Comparison of ENCODE assay signal across 9 cellular contexts in genomic region chr10:48804740-48805182, GRCh38.
DNase-seq lines count a peak whose midpoint lies in the region; ATAC-seq and TF ChIP-seq lines count a peak whose summit lies in the region.
"Had no signal": no experiment of that assay in that cellular context is flagged by ENCODE, and none has a peak within 500 bp of the region (broad histone marks: within the 10 kb centered on the region; RNA-seq: fewer than 3 reads in every experiment).

No MANE protein-coding gene starts in this region.

- DNase-seq in activated CD4-positive, alpha-beta T cell treated with anti-CD3 and anti-CD28 coated beads, Interleukin-2, amount 10 ng/mL, durations not matched to agents 24 days and 14 days = peak; percentile 78
- DNase-seq in activated CD4-positive, alpha-beta T cell treated with anti-CD3 and anti-CD28 coated beads, Interleukin-2, amount 50 U/mL, for 4 hours = no peak
- no peak for DNase-seq in activated T-helper 2 cell treated with anti-CD3 and anti-CD28 coated beads, Interferon-gamma antibody, Interleukin-2, Interleukin-4, amounts not matched to agents 10 μg/mL and 5 μg/mL and 100 μg/mL, durations not matched to agents 14 hours and 24 hours and 36 hours (ENCODE audit: low spot score)
- DNase-seq in sciatic nerve (ENCODE audit: low spot score) (no peak), gastrocnemius medialis (no peak), esophagus squamous epithelium (lab: John Stamatoyannopoulos, UW) (no peak)
- DNase-seq: activated CD8-positive, alpha-beta memory T cell treated with anti-CD3 and anti-CD28 coated beads for 24 hours had no signal

- TF ChIP-seq RAD21 in Ishikawa (IDR thresholded peaks at IDR 0.05; ENCODE audit: low read depth) = no peak

- H3K4me3 ChIP-seq in gastrocnemius medialis = no peak overlapping the region
- no peak overlapping the region for H3K4me3 ChIP-seq in esophagus squamous epithelium

- no peaks in the 10 kb centered on the region for H3K36me3 ChIP-seq in gastrocnemius medialis
- no peaks in the 10 kb centered on the region for H3K36me3 ChIP-seq in esophagus squamous epithelium

- WGBS in esophagus squamous epithelium, 2 donors = 9 to 69% methylated on average over 2 to 7 of the region's 7 CpGs

- H3K9me3 Mint-ChIP-seq in activated CD4-positive, alpha-beta T cell treated with anti-CD3 and anti-CD28 coated beads, Interleukin-2, amount 10 ng/mL, durations not matched to agents 24 days and 14 days = peaks cover 8% of the 10 kb centered on the region
- peaks cover 7% of the 10 kb centered on the region for H3K9me3 Mint-ChIP-seq in activated T-helper 2 cell treated with anti-CD3 and anti-CD28 coated beads, Interferon-gamma antibody, Interleukin-2, Interleukin-4, amounts not matched to agents 10 μg/mL and 5 μg/mL and 100 μg/mL, durations not matched to agents 14 hours and 24 hours and 36 hours

- TF ChIP-seq EP300 in Ishikawa (IDR thresholded peaks at IDR 0.05; ENCODE audit: borderline replicate concordance) = peak; percentile 55; the same call in 1 of the 2 replicates

- in situ Hi-C loops in gastrocnemius medialis (cut with MboI; ENCODE audit: low sequenced_read_pairs in 4 of 4) = no loop called here

- H3K27ac ChIP-seq in gastrocnemius medialis (no peak overlapping the region), esophagus squamous epithelium (peak overlapping the region in 2 of 4 donors; percentile 2 to 15)

- no peak for TF ChIP-seq POLR2A in gastrocnemius medialis (IDR thresholded peaks at IDR 0.05)
- TF ChIP-seq POLR2A in esophagus squamous epithelium (IDR thresholded peaks at IDR 0.05) = no peak

- no peaks in the 10 kb centered on the region for H3K27me3 Mint-ChIP-seq in activated CD4-positive, alpha-beta T cell treated with anti-CD3 and anti-CD28 coated beads, Interleukin-2, amount 10 ng/mL, durations not matched to agents 24 days and 14 days
- no peaks in the 10 kb centered on the region for H3K27me3 Mint-ChIP-seq in activated T-helper 2 cell treated with anti-CD3 and anti-CD28 coated beads, Interferon-gamma antibody, Interleukin-2, Interleukin-4, amounts not matched to agents 10 μg/mL and 5 μg/mL and 100 μg/mL, durations not matched to agents 14 hours and 24 hours and 36 hours (ENCODE audit: low read depth)

- H3K4me1 ChIP-seq in gastrocnemius medialis (peaks cover 0 to 9% of the 10 kb centered on the region in 2 donors), esophagus squamous epithelium (peaks cover 0 to 35% (median 5%) of the 10 kb centered on the region in 3 donors)

- H3K27me3 ChIP-seq in gastrocnemius medialis = no peaks in the 10 kb centered on the region
- peaks cover 0 to 41% (median 0%) of the 10 kb centered on the region in 4 donors for H3K27me3 ChIP-seq in esophagus squamous epithelium

- peaks cover 4% of the 10 kb centered on the region for H3K36me3 Mint-ChIP-seq in activated CD4-positive, alpha-beta T cell treated with anti-CD3 and anti-CD28 coated beads, Interleukin-2, amount 10 ng/mL, durations not matched to agents 24 days and 14 days (ENCODE audit: low read depth)
- peaks cover 7% of the 10 kb centered on the region for H3K36me3 Mint-ChIP-seq in activated T-helper 2 cell treated with anti-CD3 and anti-CD28 coated beads, Interferon-gamma antibody, Interleukin-2, Interleukin-4, amounts not matched to agents 10 μg/mL and 5 μg/mL and 100 μg/mL, durations not matched to agents 14 hours and 24 hours and 36 hours (ENCODE audit: low read depth)

- peak; percentile 56 for ATAC-seq in sciatic nerve
- no peak for ATAC-seq in gastrocnemius medialis
- no peak for ATAC-seq in HG02970 (IDR thresholded peaks at IDR 0.05; ENCODE audit: low FRiP score, unreplicated experiment)

- H3K9me3 ChIP-seq in gastrocnemius medialis = no peaks in the 10 kb centered on the region
- H3K9me3 ChIP-seq in esophagus squamous epithelium = no peaks in the 10 kb centered on the region

- intact Hi-C loops in activated CD4-positive, alpha-beta T cell treated with anti-CD3 and anti-CD28 coated beads, Interleukin-2, amount 10 ng/mL, durations not matched to agents 24 days and 14 days (cut with micrococcal nuclease) = loop anchor here (5.0 kb wide), 1 partner anchor 378 kb away; no protein-coding TSS in a partner anchor
- intact Hi-C loops in activated T-helper 2 cell treated with anti-CD3 and anti-CD28 coated beads, Interferon-gamma antibody, Interleukin-2, Interleukin-4, amounts not matched to agents 10 μg/mL and 5 μg/mL and 100 μg/mL, durations not matched to agents 14 hours and 24 hours and 36 hours (cut with micrococcal nuclease) = loop anchor here (5.0 kb wide), 1 partner anchor 147 kb away; no protein-coding TSS in a partner anchor
- intact Hi-C loops in sciatic nerve (cut with DNase I) = no loop called here
- intact Hi-C loops in gastrocnemius medialis (cut with DNase I; ENCODE audit: low total_unique reads) = no loop called here
- intact Hi-C loops in esophagus squamous epithelium (cut with DNase I) = no loop called here

- TF ChIP-seq CTCF in gastrocnemius medialis (IDR thresholded peaks at IDR 0.05 in 4 of 5, conservative IDR thresholded peaks at IDR 0.05 in 1 of 5) (no peak), esophagus squamous epithelium (IDR thresholded peaks at IDR 0.05) (no peak)

- H3K4me3 Mint-ChIP-seq in activated CD4-positive, alpha-beta T cell treated with anti-CD3 and anti-CD28 coated beads, Interleukin-2, amount 10 ng/mL, durations not matched to agents 24 days and 14 days = peak overlapping the region; percentile 65
- no peak overlapping the region for H3K4me3 Mint-ChIP-seq in activated T-helper 2 cell treated with anti-CD3 and anti-CD28 coated beads, Interferon-gamma antibody, Interleukin-2, Interleukin-4, amounts not matched to agents 10 μg/mL and 5 μg/mL and 100 μg/mL, durations not matched to agents 14 hours and 24 hours and 36 hours (ENCODE audit: low read depth)

- peak overlapping the region; percentile 23 for H3K27ac Mint-ChIP-seq in activated CD4-positive, alpha-beta T cell treated with anti-CD3 and anti-CD28 coated beads, Interleukin-2, amount 10 ng/mL, durations not matched to agents 24 days and 14 days
- peak overlapping the region; percentile 1 for H3K27ac Mint-ChIP-seq in activated T-helper 2 cell treated with anti-CD3 and anti-CD28 coated beads, Interferon-gamma antibody, Interleukin-2, Interleukin-4, amounts not matched to agents 10 μg/mL and 5 μg/mL and 100 μg/mL, durations not matched to agents 14 hours and 24 hours and 36 hours

- H3K4me1 Mint-ChIP-seq in activated CD4-positive, alpha-beta T cell treated with anti-CD3 and anti-CD28 coated beads, Interleukin-2, amount 10 ng/mL, durations not matched to agents 24 days and 14 days = peaks cover 62% of the 10 kb centered on the region
- peaks cover 49% of the 10 kb centered on the region for H3K4me1 Mint-ChIP-seq in activated T-helper 2 cell treated with anti-CD3 and anti-CD28 coated beads, Interferon-gamma antibody, Interleukin-2, Interleukin-4, amounts not matched to agents 10 μg/mL and 5 μg/mL and 100 μg/mL, durations not matched to agents 14 hours and 24 hours and 36 hours (ENCODE audit: low read depth)

TF ChIP-seq in Ishikawa, 13 proteins besides CTCF, POLR2A, EP300 and RAD21:
- TF ChIP-seq USF1 (IDR thresholded peaks at IDR 0.05) (no peak), FOXM1 (IDR thresholded peaks at IDR 0.05; ENCODE audit: borderline replicate concordance, low read depth) (no peak; the same call in 1 of the 2 replicates), TAF1 (IDR thresholded peaks at IDR 0.05; ENCODE audit: low read depth) (no peak), NFIC (IDR thresholded peaks at IDR 0.05) (peak; percentile 71), CREB1 (IDR thresholded peaks at IDR 0.05; ENCODE audit: low read depth) (no peak), TCF12 (IDR thresholded peaks at IDR 0.05; ENCODE audit: low read depth) (peak; percentile 49; the same call in 1 of the 2 replicates), MAX (IDR thresholded peaks at IDR 0.05) (no peak), ZBTB7A (IDR thresholded peaks at IDR 0.05; ENCODE audit: low read depth) (no peak), YY1 (IDR thresholded peaks at IDR 0.05; ENCODE audit: low read depth) (no peak), EGR1 (IDR thresholded peaks at IDR 0.05) (no peak), REST (IDR thresholded peaks at IDR 0.05; ENCODE audit: low read depth) (no peak)

Comparison
In these comparisons a context has a peak if more than half of its experiments do, and no peak if none do; other contexts are left out.
1. intact Hi-C loops: an anchor here in activated CD4-positive, alpha-beta T cell treated with anti-CD3 and anti-CD28 coated beads, Interleukin-2, amount 10 ng/mL, durations not matched to agents 24 days and 14 days (5.0 kb wide) and activated T-helper 2 cell treated with anti-CD3 and anti-CD28 coated beads, Interferon-gamma antibody, Interleukin-2, Interleukin-4, amounts not matched to agents 10 μg/mL and 5 μg/mL and 100 μg/mL, durations not matched to agents 14 hours and 24 hours and 36 hours (5.0 kb wide); none called in sciatic nerve, gastrocnemius medialis and esophagus squamous epithelium.